Comparison of ENCODE assay signal across 1 cellular context in the genomic region with DNA sequence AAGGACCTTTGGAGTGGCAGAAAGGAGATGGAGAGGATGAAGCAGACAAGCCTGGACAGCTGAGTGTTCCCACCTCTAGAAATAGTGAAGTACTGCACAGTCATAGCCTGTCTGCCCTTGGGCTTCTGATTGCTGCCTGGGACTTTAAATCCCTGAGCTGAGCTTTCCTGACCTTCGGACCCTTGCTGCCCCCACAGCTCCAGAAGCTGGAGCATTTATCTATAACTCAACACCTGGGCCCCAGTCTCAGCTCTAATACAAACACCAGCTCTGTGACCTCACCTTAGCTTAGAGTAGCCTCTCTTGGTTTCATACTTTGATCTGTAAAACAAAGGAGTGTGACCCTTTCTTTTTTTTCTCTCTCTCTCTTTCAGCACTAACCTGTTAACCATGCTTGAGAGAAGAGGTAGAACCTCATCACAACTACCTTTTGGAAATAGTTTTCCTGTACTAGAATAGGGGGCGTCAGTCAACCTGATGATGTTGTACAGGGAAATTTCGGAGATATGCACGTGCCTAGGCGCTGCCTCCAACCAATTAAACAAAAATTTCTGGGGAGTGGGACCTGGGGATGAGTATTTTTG.
A peak's percentile ranks its signal among the peaks of the same experiment; 100 is the strongest.
TF ChIP-seq lines count a peak whose summit lies in the region.

No MANE protein-coding gene starts in this region.

TF ChIP-seq in HepG2, 621 proteins besides CTCF, POLR2A, EP300 and RAD21 (continued from another document and continues in another):
- TF ChIP-seq, protein P1, sequence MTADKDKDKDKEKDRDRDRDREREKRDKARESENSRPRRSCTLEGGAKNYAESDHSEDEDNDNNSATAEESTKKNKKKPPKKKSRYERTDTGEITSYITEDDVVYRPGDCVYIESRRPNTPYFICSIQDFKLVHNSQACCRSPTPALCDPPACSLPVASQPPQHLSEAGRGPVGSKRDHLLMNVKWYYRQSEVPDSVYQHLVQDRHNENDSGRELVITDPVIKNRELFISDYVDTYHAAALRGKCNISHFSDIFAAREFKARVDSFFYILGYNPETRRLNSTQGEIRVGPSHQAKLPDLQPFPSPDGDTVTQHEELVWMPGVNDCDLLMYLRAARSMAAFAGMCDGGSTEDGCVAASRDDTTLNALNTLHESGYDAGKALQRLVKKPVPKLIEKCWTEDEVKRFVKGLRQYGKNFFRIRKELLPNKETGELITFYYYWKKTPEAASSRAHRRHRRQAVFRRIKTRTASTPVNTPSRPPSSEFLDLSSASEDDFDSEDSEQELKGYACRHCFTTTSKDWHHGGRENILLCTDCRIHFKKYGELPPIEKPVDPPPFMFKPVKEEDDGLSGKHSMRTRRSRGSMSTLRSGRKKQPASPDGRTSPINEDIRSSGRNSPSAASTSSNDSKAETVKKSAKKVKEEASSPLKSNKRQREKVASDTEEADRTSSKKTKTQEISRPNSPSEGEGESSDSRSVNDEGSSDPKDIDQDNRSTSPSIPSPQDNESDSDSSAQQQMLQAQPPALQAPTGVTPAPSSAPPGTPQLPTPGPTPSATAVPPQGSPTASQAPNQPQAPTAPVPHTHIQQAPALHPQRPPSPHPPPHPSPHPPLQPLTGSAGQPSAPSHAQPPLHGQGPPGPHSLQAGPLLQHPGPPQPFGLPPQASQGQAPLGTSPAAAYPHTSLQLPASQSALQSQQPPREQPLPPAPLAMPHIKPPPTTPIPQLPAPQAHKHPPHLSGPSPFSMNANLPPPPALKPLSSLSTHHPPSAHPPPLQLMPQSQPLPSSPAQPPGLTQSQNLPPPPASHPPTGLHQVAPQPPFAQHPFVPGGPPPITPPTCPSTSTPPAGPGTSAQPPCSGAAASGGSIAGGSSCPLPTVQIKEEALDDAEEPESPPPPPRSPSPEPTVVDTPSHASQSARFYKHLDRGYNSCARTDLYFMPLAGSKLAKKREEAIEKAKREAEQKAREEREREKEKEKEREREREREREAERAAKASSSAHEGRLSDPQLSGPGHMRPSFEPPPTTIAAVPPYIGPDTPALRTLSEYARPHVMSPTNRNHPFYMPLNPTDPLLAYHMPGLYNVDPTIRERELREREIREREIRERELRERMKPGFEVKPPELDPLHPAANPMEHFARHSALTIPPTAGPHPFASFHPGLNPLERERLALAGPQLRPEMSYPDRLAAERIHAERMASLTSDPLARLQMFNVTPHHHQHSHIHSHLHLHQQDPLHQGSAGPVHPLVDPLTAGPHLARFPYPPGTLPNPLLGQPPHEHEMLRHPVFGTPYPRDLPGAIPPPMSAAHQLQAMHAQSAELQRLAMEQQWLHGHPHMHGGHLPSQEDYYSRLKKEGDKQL (CRISPR knock-in tag; IDR thresholded peaks at IDR 0.05; ENCODE audit: low read depth): peak; percentile 95
- TF ChIP-seq, protein P2, sequence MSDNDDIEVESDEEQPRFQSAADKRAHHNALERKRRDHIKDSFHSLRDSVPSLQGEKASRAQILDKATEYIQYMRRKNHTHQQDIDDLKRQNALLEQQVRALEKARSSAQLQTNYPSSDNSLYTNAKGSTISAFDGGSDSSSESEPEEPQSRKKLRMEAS (IDR thresholded peaks at IDR 0.05): peak; percentile 67
- TF ChIP-seq SP4 (CRISPR knock-in tag; IDR thresholded peaks at IDR 0.05) (0 out of 2 replicates have a peak, but pooled peaks have one; percentile 37), ZNF292 (CRISPR knock-in tag; IDR thresholded peaks at IDR 0.05; ENCODE audit: borderline replicate concordance, low read depth) (peak; percentile 94; the same call in 1 of the 2 replicates), RARA (CRISPR knock-in tag; IDR thresholded peaks at IDR 0.05) (peak; percentile 94), SMC3 (IDR thresholded peaks at IDR 0.05; ENCODE audit: low read length) (0 out of 2 replicates have a peak, but pooled peaks have one; percentile 21), BORCS8-MEF2B (CRISPR knock-in tag; IDR thresholded peaks at IDR 0.05) (peak; percentile 90), MAZ (IDR thresholded peaks at IDR 0.05; ENCODE audit: borderline replicate concordance, low read depth, low read length) (no peak), MAZ (CRISPR knock-in tag; IDR thresholded peaks at IDR 0.05; ENCODE audit: low read depth) (peak; percentile 68), ATAD3A (CRISPR knock-in tag; IDR thresholded peaks at IDR 0.05) (no peak), CREM (IDR thresholded peaks at IDR 0.05) (peak; percentile 95), CREM (CRISPR knock-in tag; IDR thresholded peaks at IDR 0.05) (no peak), JDP2 (CRISPR knock-in tag; IDR thresholded peaks at IDR 0.05; ENCODE audit: borderline replicate concordance) (no peak), MIXL1 (CRISPR knock-in tag; IDR thresholded peaks at IDR 0.05) (peak; percentile 94), ZNF331 (CRISPR knock-in tag; IDR thresholded peaks at IDR 0.05) (peak; percentile 91), TMF1 (CRISPR knock-in tag; IDR thresholded peaks at IDR 0.05; ENCODE audit: low read depth) (no peak), ZNF205 (CRISPR knock-in tag; IDR thresholded peaks at IDR 0.05) (peak; percentile 91), ZBTB7A (CRISPR knock-in tag; IDR thresholded peaks at IDR 0.05) (no peak), ZNF670 (CRISPR knock-in tag; IDR thresholded peaks at IDR 0.05; ENCODE audit: borderline replicate concordance) (peak; percentile 66; the same call in 1 of the 2 replicates), ZFYVE20 (CRISPR knock-in tag; IDR thresholded peaks at IDR 0.05; ENCODE audit: borderline replicate concordance, low read depth) (no peak), ZNF660 (CRISPR knock-in tag; IDR thresholded peaks at IDR 0.05; ENCODE audit: borderline replicate concordance, low read depth) (no peak), KDM1A (CRISPR knock-in tag; IDR thresholded peaks at IDR 0.05) (no peak), NFIB (CRISPR knock-in tag; IDR thresholded peaks at IDR 0.05; ENCODE audit: borderline replicate concordance) (no peak), ZNF124 (CRISPR knock-in tag; IDR thresholded peaks at IDR 0.05) (peak; percentile 62; the same call in 1 of the 2 replicates), DMAP1 (CRISPR knock-in tag; IDR thresholded peaks at IDR 0.05) (peak; percentile 64), EHMT2 (IDR thresholded peaks at IDR 0.05; ENCODE audit: borderline replicate concordance, low read depth, low read length) (peak; percentile 86; the same call in 1 of the 2 replicates), ZNF879 (CRISPR knock-in tag; IDR thresholded peaks at IDR 0.05) (no peak), ISL2 (CRISPR knock-in tag; IDR thresholded peaks at IDR 0.05) (peak; percentile 99), ZNF776 (CRISPR knock-in tag; IDR thresholded peaks at IDR 0.05) (no peak), ZNF546 (CRISPR knock-in tag; conservative IDR thresholded peaks at IDR 0.05) (no peak), SMARCE1 (IDR thresholded peaks at IDR 0.05; ENCODE audit: borderline replicate concordance) (no peak), TBL1XR1 (IDR thresholded peaks at IDR 0.05; ENCODE audit: borderline replicate concordance, low read length, partially characterized antibody) (peak; percentile 64), ZNF652 (CRISPR knock-in tag; IDR thresholded peaks at IDR 0.05; ENCODE audit: borderline replicate concordance, low read depth) (peak; percentile 80), ATF1 (CRISPR knock-in tag; IDR thresholded peaks at IDR 0.05) (peak; percentile 66; the same call in 1 of the 2 replicates), ZNF737 (CRISPR knock-in tag; IDR thresholded peaks at IDR 0.05; ENCODE audit: borderline replicate concordance) (no peak), ZNF746 (CRISPR knock-in tag; IDR thresholded peaks at IDR 0.05) (peak; percentile 74; the same call in 1 of the 2 replicates), SP5 (CRISPR knock-in tag; IDR thresholded peaks at IDR 0.05; ENCODE audit: borderline replicate concordance, low read depth) (peak; percentile 81)
- TF ChIP-seq, protein P3, sequence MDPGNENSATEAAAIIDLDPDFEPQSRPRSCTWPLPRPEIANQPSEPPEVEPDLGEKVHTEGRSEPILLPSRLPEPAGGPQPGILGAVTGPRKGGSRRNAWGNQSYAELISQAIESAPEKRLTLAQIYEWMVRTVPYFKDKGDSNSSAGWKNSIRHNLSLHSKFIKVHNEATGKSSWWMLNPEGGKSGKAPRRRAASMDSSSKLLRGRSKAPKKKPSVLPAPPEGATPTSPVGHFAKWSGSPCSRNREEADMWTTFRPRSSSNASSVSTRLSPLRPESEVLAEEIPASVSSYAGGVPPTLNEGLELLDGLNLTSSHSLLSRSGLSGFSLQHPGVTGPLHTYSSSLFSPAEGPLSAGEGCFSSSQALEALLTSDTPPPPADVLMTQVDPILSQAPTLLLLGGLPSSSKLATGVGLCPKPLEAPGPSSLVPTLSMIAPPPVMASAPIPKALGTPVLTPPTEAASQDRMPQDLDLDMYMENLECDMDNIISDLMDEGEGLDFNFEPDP (CRISPR knock-in tag; conservative IDR thresholded peaks at IDR 0.05): no peak
- TF ChIP-seq, protein P4, sequence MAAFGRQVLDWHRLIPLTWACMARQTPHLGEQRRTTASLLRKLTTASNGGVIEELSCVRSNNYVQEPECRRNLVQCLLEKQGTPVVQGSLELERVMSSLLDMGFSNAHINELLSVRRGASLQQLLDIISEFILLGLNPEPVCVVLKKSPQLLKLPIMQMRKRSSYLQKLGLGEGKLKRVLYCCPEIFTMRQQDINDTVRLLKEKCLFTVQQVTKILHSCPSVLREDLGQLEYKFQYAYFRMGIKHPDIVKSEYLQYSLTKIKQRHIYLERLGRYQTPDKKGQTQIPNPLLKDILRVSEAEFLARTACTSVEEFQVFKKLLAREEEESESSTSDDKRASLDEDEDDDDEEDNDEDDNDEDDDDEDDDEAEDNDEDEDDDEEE (CRISPR knock-in tag; IDR thresholded peaks at IDR 0.05): no peak
- TF ChIP-seq, protein P5, sequence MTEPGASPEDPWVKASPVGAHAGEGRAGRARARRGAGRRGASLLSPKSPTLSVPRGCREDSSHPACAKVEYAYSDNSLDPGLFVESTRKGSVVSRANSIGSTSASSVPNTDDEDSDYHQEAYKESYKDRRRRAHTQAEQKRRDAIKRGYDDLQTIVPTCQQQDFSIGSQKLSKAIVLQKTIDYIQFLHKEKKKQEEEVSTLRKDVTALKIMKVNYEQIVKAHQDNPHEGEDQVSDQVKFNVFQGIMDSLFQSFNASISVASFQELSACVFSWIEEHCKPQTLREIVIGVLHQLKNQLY (CRISPR knock-in tag; IDR thresholded peaks at IDR 0.05): peak; percentile 80; the same call in 1 of the 2 replicates
- TF ChIP-seq, protein P6, sequence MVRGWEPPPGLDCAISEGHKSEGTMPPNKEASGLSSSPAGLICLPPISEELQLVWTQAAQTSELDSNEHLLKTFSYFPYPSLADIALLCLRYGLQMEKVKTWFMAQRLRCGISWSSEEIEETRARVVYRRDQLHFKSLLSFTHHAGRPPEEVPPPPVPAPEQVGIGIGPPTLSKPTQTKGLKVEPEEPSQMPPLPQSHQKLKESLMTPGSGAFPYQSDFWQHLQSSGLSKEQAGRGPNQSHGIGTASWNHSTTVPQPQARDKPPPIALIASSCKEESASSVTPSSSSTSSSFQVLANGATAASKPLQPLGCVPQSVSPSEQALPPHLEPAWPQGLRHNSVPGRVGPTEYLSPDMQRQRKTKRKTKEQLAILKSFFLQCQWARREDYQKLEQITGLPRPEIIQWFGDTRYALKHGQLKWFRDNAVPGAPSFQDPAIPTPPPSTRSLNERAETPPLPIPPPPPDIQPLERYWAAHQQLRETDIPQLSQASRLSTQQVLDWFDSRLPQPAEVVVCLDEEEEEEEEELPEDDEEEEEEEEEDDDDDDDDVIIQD (CRISPR knock-in tag; IDR thresholded peaks at IDR 0.05; ENCODE audit: low read depth): peak; percentile 97; the same call in 1 of the 2 replicates
- TF ChIP-seq, protein P7, sequence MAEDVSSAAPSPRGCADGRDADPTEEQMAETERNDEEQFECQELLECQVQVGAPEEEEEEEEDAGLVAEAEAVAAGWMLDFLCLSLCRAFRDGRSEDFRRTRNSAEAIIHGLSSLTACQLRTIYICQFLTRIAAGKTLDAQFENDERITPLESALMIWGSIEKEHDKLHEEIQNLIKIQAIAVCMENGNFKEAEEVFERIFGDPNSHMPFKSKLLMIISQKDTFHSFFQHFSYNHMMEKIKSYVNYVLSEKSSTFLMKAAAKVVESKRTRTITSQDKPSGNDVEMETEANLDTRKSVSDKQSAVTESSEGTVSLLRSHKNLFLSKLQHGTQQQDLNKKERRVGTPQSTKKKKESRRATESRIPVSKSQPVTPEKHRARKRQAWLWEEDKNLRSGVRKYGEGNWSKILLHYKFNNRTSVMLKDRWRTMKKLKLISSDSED (CRISPR knock-in tag; IDR thresholded peaks at IDR 0.05): no peak
- TF ChIP-seq, protein P8, sequence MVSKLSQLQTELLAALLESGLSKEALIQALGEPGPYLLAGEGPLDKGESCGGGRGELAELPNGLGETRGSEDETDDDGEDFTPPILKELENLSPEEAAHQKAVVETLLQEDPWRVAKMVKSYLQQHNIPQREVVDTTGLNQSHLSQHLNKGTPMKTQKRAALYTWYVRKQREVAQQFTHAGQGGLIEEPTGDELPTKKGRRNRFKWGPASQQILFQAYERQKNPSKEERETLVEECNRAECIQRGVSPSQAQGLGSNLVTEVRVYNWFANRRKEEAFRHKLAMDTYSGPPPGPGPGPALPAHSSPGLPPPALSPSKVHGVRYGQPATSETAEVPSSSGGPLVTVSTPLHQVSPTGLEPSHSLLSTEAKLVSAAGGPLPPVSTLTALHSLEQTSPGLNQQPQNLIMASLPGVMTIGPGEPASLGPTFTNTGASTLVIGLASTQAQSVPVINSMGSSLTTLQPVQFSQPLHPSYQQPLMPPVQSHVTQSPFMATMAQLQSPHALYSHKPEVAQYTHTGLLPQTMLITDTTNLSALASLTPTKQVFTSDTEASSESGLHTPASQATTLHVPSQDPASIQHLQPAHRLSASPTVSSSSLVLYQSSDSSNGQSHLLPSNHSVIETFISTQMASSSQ (IDR thresholded peaks at IDR 0.05; ENCODE audit: low read depth): peak; percentile 88
- TF ChIP-seq, protein P8 (CRISPR knock-in tag; IDR thresholded peaks at IDR 0.05; ENCODE audit: borderline replicate concordance): peak; percentile 94; the same call in 1 of the 2 replicates
- TF ChIP-seq, protein P9, sequence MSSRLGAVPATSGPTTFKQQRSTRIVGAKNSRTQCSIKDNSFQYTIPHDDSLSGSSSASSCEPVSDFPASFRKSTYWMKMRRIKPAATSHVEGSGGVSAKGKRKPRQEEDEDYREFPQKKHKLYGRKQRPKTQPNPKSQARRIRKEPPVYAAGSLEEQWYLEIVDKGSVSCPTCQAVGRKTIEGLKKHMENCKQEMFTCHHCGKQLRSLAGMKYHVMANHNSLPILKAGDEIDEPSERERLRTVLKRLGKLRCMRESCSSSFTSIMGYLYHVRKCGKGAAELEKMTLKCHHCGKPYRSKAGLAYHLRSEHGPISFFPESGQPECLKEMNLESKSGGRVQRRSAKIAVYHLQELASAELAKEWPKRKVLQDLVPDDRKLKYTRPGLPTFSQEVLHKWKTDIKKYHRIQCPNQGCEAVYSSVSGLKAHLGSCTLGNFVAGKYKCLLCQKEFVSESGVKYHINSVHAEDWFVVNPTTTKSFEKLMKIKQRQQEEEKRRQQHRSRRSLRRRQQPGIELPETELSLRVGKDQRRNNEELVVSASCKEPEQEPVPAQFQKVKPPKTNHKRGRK (CRISPR knock-in tag; IDR thresholded peaks at IDR 0.05): no peak
